Comparison of ENCODE assay signal across 15 cellular contexts in the genomic region with DNA sequence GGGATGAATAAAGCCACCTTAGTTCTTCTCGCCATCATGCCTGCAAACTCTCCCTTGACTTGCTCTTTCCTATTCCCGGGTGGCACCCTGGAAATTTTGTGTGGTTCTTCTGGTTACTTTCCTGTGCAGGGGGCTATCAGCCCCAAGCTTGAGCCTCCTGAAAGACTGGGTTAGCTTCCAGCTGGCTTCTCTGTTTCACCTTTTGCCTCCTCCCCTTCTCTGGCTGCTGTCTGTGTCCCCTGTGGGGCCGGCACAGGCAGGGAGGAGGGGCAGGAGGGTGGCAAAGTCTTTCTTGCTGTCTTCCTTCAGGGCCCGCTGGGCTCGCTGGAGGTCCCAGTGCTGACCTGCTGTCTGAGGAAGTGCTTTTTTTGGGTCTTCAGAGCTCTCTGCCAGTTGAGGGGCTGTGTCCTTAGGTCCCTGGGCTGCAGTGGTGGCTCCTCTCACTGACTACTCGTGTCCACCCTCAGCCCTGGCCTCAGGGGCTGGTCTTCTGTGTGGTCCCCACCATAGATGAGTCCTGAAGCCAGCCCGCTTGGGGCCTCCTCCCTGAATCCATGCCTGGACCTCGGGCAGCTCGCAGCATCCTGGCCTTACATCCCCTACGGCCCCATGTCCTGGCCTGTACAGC.
"Had no signal": no experiment of that assay in that cellular context is flagged by ENCODE, and none has a peak within 500 bp of the region (broad histone marks: within the 10 kb centered on the region; RNA-seq: fewer than 3 reads in every experiment).

No MANE protein-coding gene starts in this region.

- H3K4me3 ChIP-seq: dorsolateral prefrontal cortex, heart right ventricle, mucosa of descending colon, neural progenitor cell had no signal

- H3K27ac ChIP-seq: heart right ventricle, neural progenitor cell, parathyroid adenoma had no signal

- H3K27me3 ChIP-seq: dorsolateral prefrontal cortex, heart right ventricle, neural progenitor cell had no signal

- DNase-seq: cortex of kidney; dorsolateral prefrontal cortex; effector memory CD4-positive, alpha-beta T cell; heart right ventricle; hypothalamus; kidney glomerular epithelial cell; mucosa of descending colon; naive thymus-derived CD8-positive, alpha-beta T cell; occipital lobe; stimulated activated CD4-positive, alpha-beta T cell treated with anti-CD3 and anti-CD28 coated beads, Interleukin-12 subunit alpha, Interleukin-12 subunit beta, amount 100 ng/mL, for 4 hours; stimulated activated naive CD4-positive, alpha-beta T cell treated with Interleukin-2 at 50 U/mL for 16 hours; trophoblast cell had no signal

- H3K36me3 ChIP-seq: heart right ventricle, neural progenitor cell had no signal

- H3K9me3 ChIP-seq: mucosa of descending colon had no signal

- H3K36me3 Mint-ChIP-seq: naive thymus-derived CD8-positive, alpha-beta T cell; neural progenitor cell had no signal

- H3K4me3 Mint-ChIP-seq: naive thymus-derived CD8-positive, alpha-beta T cell; neural progenitor cell had no signal

- H3K4me1 Mint-ChIP-seq: naive thymus-derived CD8-positive, alpha-beta T cell had no signal

- ATAC-seq: esophagus mucosa; heart right ventricle; mucosa of descending colon; naive thymus-derived CD8-positive, alpha-beta T cell had no signal

- H3K27ac Mint-ChIP-seq: naive thymus-derived CD8-positive, alpha-beta T cell; neural progenitor cell had no signal

- H3K4me1 ChIP-seq: neural progenitor cell, parathyroid adenoma had no signal

- H3K9me3 Mint-ChIP-seq: naive thymus-derived CD8-positive, alpha-beta T cell; neural progenitor cell had no signal
